Comparison of ENCODE assay signal across 16 cellular contexts in genomic region chr3:170739410-170739809, GRCh38.
DNase-seq lines count a peak whose midpoint lies in the region; ATAC-seq and TF ChIP-seq lines count a peak whose summit lies in the region.
"Had no signal": no experiment of that assay in that cellular context is flagged by ENCODE, and none has a peak within 500 bp of the region (broad histone marks: within the 10 kb centered on the region; RNA-seq: fewer than 3 reads in every experiment).

No MANE protein-coding gene starts in this region.

- H3K36me3 Mint-ChIP-seq in HFFc6 (ENCODE audit: low read depth) = no peaks in the 10 kb centered on the region; the same call in 1 of the 2 replicates
- H3K36me3 Mint-ChIP-seq: CD4-positive, CD25-positive, alpha-beta regulatory T cell had no signal

- H3K9me3 Mint-ChIP-seq in HFFc6 = no peaks in the 10 kb centered on the region; the same call in 1 of the 2 replicates

- H3K27ac ChIP-seq in caudate nucleus (ENCODE audit: low read depth, low read length) = peak overlapping the region; percentile 90
- peak overlapping the region; percentile 85 for H3K27ac ChIP-seq in temporal lobe (ENCODE audit: low read depth, low read length)
- H3K27ac ChIP-seq: KMS-11, PC-9 had no signal

- no peak for TF ChIP-seq CTCF in HFFc6 (IDR thresholded peaks at IDR 0.05)
- TF ChIP-seq CTCF in fibroblast of the aortic adventitia (IDR thresholded peaks at IDR 0.05; ENCODE audit: insufficient read depth, low read length) = no peak

- peaks cover 89% of the 10 kb centered on the region for H3K4me1 Mint-ChIP-seq in HFFc6 (ENCODE audit: low read depth)
- H3K4me1 Mint-ChIP-seq: CD4-positive, CD25-positive, alpha-beta regulatory T cell had no signal

- peaks cover 1% of the 10 kb centered on the region; the same call in 1 of the 2 replicates for H3K27me3 Mint-ChIP-seq in HFFc6 (ENCODE audit: insufficient read depth)

- no peak for ATAC-seq in GM18498 (IDR thresholded peaks at IDR 0.05; ENCODE audit: unreplicated experiment)

- DNase-seq in HFFc6 (no peak), caudate nucleus (lab: John Stamatoyannopoulos, UW) (no peak), fibroblast of the aortic adventitia (ENCODE audit: low read depth) (no peak), RKO (ENCODE audit: low spot score) (no peak), pons (ENCODE audit: low spot score) (no peak)
- DNase-seq: ACHN; Caco-2; CD4-positive, CD25-positive, alpha-beta regulatory T cell; NCI-H1092; NCI-H146; NCI-H2081; NCI-H748 treated with DMSO at 0.1 percent for 48 hours; PC-9 had no signal

- peak overlapping the region; percentile 82; the same call in 1 of the 2 replicates for H3K4me3 Mint-ChIP-seq in HFFc6
- H3K4me3 Mint-ChIP-seq: CD4-positive, CD25-positive, alpha-beta regulatory T cell had no signal

- no peak overlapping the region for H3K27ac Mint-ChIP-seq in HFFc6
- H3K27ac Mint-ChIP-seq: CD4-positive, CD25-positive, alpha-beta regulatory T cell had no signal

- H3K4me3 ChIP-seq in fibroblast of the aortic adventitia (ENCODE audit: low read depth, low read length) = peak overlapping the region; percentile 13
- H3K4me3 ChIP-seq: PC-9 had no signal
